ENCODE assay signal across 27 cellular contexts in the genomic region with DNA sequence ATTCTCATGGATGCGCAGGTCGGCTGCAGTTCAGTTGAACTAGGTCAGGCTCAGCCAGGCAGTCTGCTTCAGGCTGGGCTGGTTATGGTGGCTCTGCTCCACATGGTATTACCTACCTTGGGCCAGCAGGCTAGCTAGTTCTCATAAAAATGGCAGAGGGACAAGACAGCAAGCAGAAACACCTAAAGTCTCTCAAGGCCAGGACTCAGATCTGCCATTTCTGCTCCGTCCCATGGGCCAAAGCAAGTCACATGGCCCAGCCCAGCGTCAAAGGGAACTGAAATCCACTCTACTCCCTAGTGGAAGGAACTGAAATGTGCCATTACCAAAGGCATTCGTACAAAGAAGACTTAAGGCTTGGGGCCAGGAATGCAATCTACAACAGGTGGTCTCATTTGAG.
"Had no signal": no experiment of that assay in that cellular context is flagged by ENCODE, and none has a peak within 500 bp of the region (broad histone marks: within the 10 kb centered on the region; RNA-seq: fewer than 3 reads in every experiment).

No MANE protein-coding gene starts in this region.

- H3K4me3 Mint-ChIP-seq: naive thymus-derived CD4-positive, alpha-beta T cell; nephron; neural progenitor cell; stimulated activated effector memory CD8-positive, alpha-beta T cell treated with anti-CD3 and anti-CD28 coated beads, Interleukin-12 subunit alpha, Interleukin-12 subunit beta, amount 100 ng/mL, for 72 hours; type B pancreatic cell had no signal

- H3K36me3 ChIP-seq: gastrocnemius medialis, left ventricle myocardium inferior, lower lobe of right lung, neural progenitor cell, prostate gland, right atrium auricular region, tibial artery had no signal

- ATAC-seq: esophagus mucosa; gastrocnemius medialis; left colon; lower lobe of right lung; naive thymus-derived CD4-positive, alpha-beta T cell; sciatic nerve; stimulated activated effector memory CD8-positive, alpha-beta T cell treated with anti-CD3 and anti-CD28 coated beads, Interleukin-12 subunit alpha, Interleukin-12 subunit beta, amount 100 ng/mL, for 72 hours had no signal

- H3K4me1 Mint-ChIP-seq: nephron; stimulated activated effector memory CD8-positive, alpha-beta T cell treated with anti-CD3 and anti-CD28 coated beads, Interleukin-12 subunit alpha, Interleukin-12 subunit beta, amount 100 ng/mL, for 72 hours had no signal

- H3K36me3 Mint-ChIP-seq: naive thymus-derived CD4-positive, alpha-beta T cell; neural progenitor cell; stimulated activated effector memory CD8-positive, alpha-beta T cell treated with anti-CD3 and anti-CD28 coated beads, Interleukin-12 subunit alpha, Interleukin-12 subunit beta, amount 100 ng/mL, for 72 hours; type B pancreatic cell had no signal

- H3K4me1 ChIP-seq: gastrocnemius medialis, left ventricle myocardium inferior, lower lobe of right lung, prostate gland, right atrium auricular region, testis, tibial artery had no signal

- FAIRE-seq: islet of Langerhans had no signal

- DNase-seq: cortex of kidney; dorsolateral prefrontal cortex; effector CD4-positive, alpha-beta T cell; foreskin fibroblast; gastrocnemius medialis; kidney glomerular epithelial cell; left colon; left ventricle myocardium inferior; lower lobe of right lung; midbrain; naive thymus-derived CD4-positive, alpha-beta T cell; stimulated activated CD4-positive, alpha-beta T cell treated with anti-CD3 and anti-CD28 coated beads, Interleukin-2, amount 100 ng/mL, for 24 hours; stimulated activated CD4-positive, alpha-beta T cell treated with anti-CD3 and anti-CD28 coated beads, Interleukin-4, amount 100 ng/mL, for 24 hours; stimulated activated naive CD4-positive, alpha-beta T cell treated with Interleukin-2 at 50 U/mL for 16 hours; substantia nigra; testis had no signal

- H3K4me2 ChIP-seq: neural progenitor cell had no signal

- H3K9me3 Mint-ChIP-seq: nephron; stimulated activated effector memory CD8-positive, alpha-beta T cell treated with anti-CD3 and anti-CD28 coated beads, Interleukin-12 subunit alpha, Interleukin-12 subunit beta, amount 100 ng/mL, for 72 hours; type B pancreatic cell had no signal

- H3K27me3 ChIP-seq: gastrocnemius medialis, neural progenitor cell, right atrium auricular region, testis, tibial artery had no signal

- H3K27ac Mint-ChIP-seq: naive thymus-derived CD4-positive, alpha-beta T cell; nephron; neural progenitor cell; stimulated activated effector memory CD8-positive, alpha-beta T cell treated with anti-CD3 and anti-CD28 coated beads, Interleukin-12 subunit alpha, Interleukin-12 subunit beta, amount 100 ng/mL, for 72 hours; type B pancreatic cell had no signal

- H3K9ac ChIP-seq: neural progenitor cell had no signal

- H2AFZ ChIP-seq: neural progenitor cell had no signal

- H3K27ac ChIP-seq: dorsolateral prefrontal cortex, epithelial cell of prostate, gastrocnemius medialis, left ventricle myocardium inferior, lower lobe of right lung, neural progenitor cell, prostate gland, right atrium auricular region, testis, tibial artery had no signal

- H3K9me3 ChIP-seq: gastrocnemius medialis, lower lobe of right lung, prostate gland, testis, tibial artery had no signal

- H3K4me3 ChIP-seq: dorsolateral prefrontal cortex, gastrocnemius medialis, left ventricle myocardium inferior, lower lobe of right lung, neural progenitor cell, prostate gland, right atrium auricular region, testis, tibial artery had no signal
